ENCODE assay signal across 19 cellular contexts in the genomic region with DNA sequence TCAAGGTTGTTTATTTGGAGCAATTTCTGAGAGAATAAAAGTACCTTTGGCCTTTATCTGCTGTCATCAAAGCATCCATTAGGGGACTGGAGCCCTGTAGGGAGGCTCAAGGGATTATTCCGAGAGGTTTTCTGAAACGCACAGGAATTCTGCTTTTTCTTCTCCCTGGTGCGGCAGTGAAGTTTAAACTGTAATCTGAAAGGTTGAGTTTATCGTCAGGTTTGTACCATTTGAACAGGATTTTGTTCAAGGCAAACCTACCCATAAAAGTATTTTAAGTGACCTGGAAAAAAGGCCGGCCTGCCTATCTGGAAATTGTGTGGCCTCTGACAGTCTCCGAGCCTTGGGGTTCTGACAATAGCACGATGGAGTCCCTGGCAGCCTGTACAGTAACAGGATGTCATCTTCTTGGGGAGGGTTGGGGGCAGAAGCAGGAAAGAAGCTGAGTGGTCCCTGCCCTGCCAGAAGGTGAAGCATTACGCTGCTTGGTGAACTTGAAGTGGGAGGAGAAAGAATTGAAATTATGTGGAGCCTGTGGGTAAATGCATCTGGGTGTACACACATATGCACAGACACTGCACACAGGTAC.
"Had no signal": no experiment of that assay in that cellular context is flagged by ENCODE, and none has a peak within 500 bp of the region (broad histone marks: within the 10 kb centered on the region; RNA-seq: fewer than 3 reads in every experiment).

No MANE protein-coding gene starts in this region.

- H3K9me3 ChIP-seq: esophagus squamous epithelium, gastroesophageal sphincter, lower lobe of right lung, neutrophil, stomach, thoracic aorta, transverse colon had no signal

- H3K4me3 ChIP-seq: esophagus squamous epithelium, gastroesophageal sphincter, lower lobe of right lung, stomach, thoracic aorta, transverse colon had no signal

- H3K4me3 Mint-ChIP-seq: dendritic cell treated with granulocyte-macrophage colony-stimulating factor and Interleukin-4, amounts not matched to agents 40 ng/mL and 50 ng/mL, for 4 days; effector memory CD8-positive, alpha-beta T cell; immature natural killer cell; memory B cell; mesothelial cell of epicardium; natural killer cell had no signal

- DNase-seq: cerebellar nuclear complex; effector memory CD8-positive, alpha-beta T cell; esophagus squamous epithelium; foreskin fibroblast; immature natural killer cell; lower lobe of right lung; natural killer cell; stimulated activated CD4-positive, alpha-beta T cell treated with anti-CD3 and anti-CD28 coated beads, Interleukin-2, amount 100 ng/mL, for 24 hours; stimulated activated naive CD4-positive, alpha-beta T cell; stomach; transverse colon had no signal

- H3K4me1 Mint-ChIP-seq: immature natural killer cell, memory B cell, natural killer cell had no signal

- FAIRE-seq: colon, keratinocyte had no signal

- H3K9me3 Mint-ChIP-seq: dendritic cell treated with granulocyte-macrophage colony-stimulating factor and Interleukin-4, amounts not matched to agents 40 ng/mL and 50 ng/mL, for 4 days; immature natural killer cell; memory B cell; natural killer cell had no signal

- H3K27ac Mint-ChIP-seq: dendritic cell treated with granulocyte-macrophage colony-stimulating factor and Interleukin-4, amounts not matched to agents 40 ng/mL and 50 ng/mL, for 4 days; effector memory CD8-positive, alpha-beta T cell; immature natural killer cell; memory B cell; mesothelial cell of epicardium; natural killer cell had no signal

- H3K27me3 Mint-ChIP-seq: dendritic cell treated with granulocyte-macrophage colony-stimulating factor and Interleukin-4, amounts not matched to agents 40 ng/mL and 50 ng/mL, for 4 days; effector memory CD8-positive, alpha-beta T cell had no signal

- H3K36me3 ChIP-seq: esophagus squamous epithelium, gastroesophageal sphincter, lower lobe of right lung, neutrophil, stomach, thoracic aorta, transverse colon had no signal

- H3K27me3 ChIP-seq: gastroesophageal sphincter, neutrophil, transverse colon had no signal

- ATAC-seq: effector memory CD8-positive, alpha-beta T cell; lower lobe of right lung had no signal

- H3K36me3 Mint-ChIP-seq: immature natural killer cell, memory B cell, mesothelial cell of epicardium, natural killer cell had no signal

- H3K4me1 ChIP-seq: esophagus squamous epithelium, gastroesophageal sphincter, lower lobe of right lung, transverse colon had no signal

- H3K27ac ChIP-seq: esophagus squamous epithelium, gastroesophageal sphincter, lower lobe of right lung, neutrophil, stomach, thoracic aorta, transverse colon had no signal
